ENCODE assay signal across 1 cellular context in genomic region chr4:174282836-174283506, GRCh38.
TF ChIP-seq lines count a peak whose summit lies in the region.

No MANE protein-coding gene starts in this region.

TF ChIP-seq in K562, 482 proteins besides CTCF, POLR2A, EP300 and RAD21 (continued from another document):
- TF ChIP-seq CHD7 (IDR thresholded peaks at IDR 0.05; ENCODE audit: low read depth, low read length) = no peak
- TF ChIP-seq AFF4 (CRISPR knock-in tag; IDR thresholded peaks at IDR 0.05) = peak; percentile 72; the same call in 1 of the 2 replicates
- no peak for TF ChIP-seq POLR2AphosphoS2 (IDR thresholded peaks at IDR 0.05; ENCODE audit: low read length)
- no peak for TF ChIP-seq EGR1 (conservative IDR thresholded peaks at IDR 0.05)
- TF ChIP-seq SP2 (IDR thresholded peaks at IDR 0.05; ENCODE audit: extremely low read depth, low read depth, low read length, poor library complexity, severe bottlenecking) = peak; percentile 82
- no peak for TF ChIP-seq PHF21A (IDR thresholded peaks at IDR 0.05; ENCODE audit: borderline replicate concordance, low read depth)
- peak; percentile 54 for TF ChIP-seq SUPT5H (IDR thresholded peaks at IDR 0.05)
- TF ChIP-seq ZNF699 (CRISPR knock-in tag; IDR thresholded peaks at IDR 0.05; ENCODE audit: insufficient replicate concordance) = no peak
- no peak for TF ChIP-seq POLR2G (IDR thresholded peaks at IDR 0.05; ENCODE audit: low read depth, low read length)
- peak; percentile 20; the same call in 1 of the 2 replicates for TF ChIP-seq NBN (IDR thresholded peaks at IDR 0.05; ENCODE audit: low read depth)
